Comparison of ENCODE assay signal across 23 cellular contexts in genomic region chr2:45443012-45443411, GRCh38.
"Had no signal": no experiment of that assay in that cellular context is flagged by ENCODE, and none has a peak within 500 bp of the region (broad histone marks: within the 10 kb centered on the region; RNA-seq: fewer than 3 reads in every experiment).

No MANE protein-coding gene starts in this region.

- H3K36me3 Mint-ChIP-seq: mesothelial cell of epicardium had no signal

- H3K36me3 ChIP-seq: colonic mucosa, esophagus squamous epithelium, heart right ventricle, right atrium auricular region, suprapubic skin, tibial nerve had no signal

- H3K9me3 Mint-ChIP-seq: activated T-cell treated with anti-CD3 and anti-CD28 coated beads, Interleukin-2, amount 50 U/mL, for 4 hours; mesothelial cell of epicardium; neural crest cell; stimulated activated naive B cell treated with anti-CD40 and anti-IgM and Interleukin-4, amounts not matched to agents 10 μg/mL and 1 μg/mL and 100 μg/mL, for 72 hours had no signal

- DNase-seq: activated CD4-positive, alpha-beta T cell treated with anti-CD3 and anti-CD28 coated beads, Interleukin-2, amount 50 U/mL, for 1 hour; activated CD8-positive, alpha-beta T cell treated with anti-CD3 and anti-CD28 coated beads for 36 hours; activated T-cell treated with anti-CD3 and anti-CD28 coated beads, Interleukin-2, amount 50 U/mL, for 4 hours; anterior cingulate cortex; body of pancreas; colonic mucosa; effector CD8-positive, alpha-beta T cell; esophagus squamous epithelium; foreskin melanocyte; heart right ventricle; naive thymus-derived CD4-positive, alpha-beta T cell; occipital lobe; stimulated activated CD4-positive, alpha-beta T cell treated with anti-CD3 and anti-CD28 coated beads, Interleukin-1b, Interleukin-23, amount 100 ng/mL, for 48 hours; stimulated activated naive B cell treated with anti-CD40 and anti-IgM and Interleukin-4, amounts not matched to agents 10 μg/mL and 1 μg/mL and 100 μg/mL, for 72 hours had no signal

- H3K9me3 ChIP-seq: body of pancreas, colonic mucosa, esophagus squamous epithelium, heart right ventricle, right atrium auricular region, suprapubic skin, tibial nerve had no signal

- H3K4me1 ChIP-seq: colonic mucosa, esophagus squamous epithelium, heart right ventricle, right atrium auricular region, suprapubic skin had no signal

- H3K4me3 Mint-ChIP-seq: activated CD8-positive, alpha-beta T cell treated with anti-CD3 and anti-CD28 coated beads for 36 hours; activated naive CD8-positive, alpha-beta T cell; activated T-cell treated with anti-CD3 and anti-CD28 coated beads, Interleukin-2, amount 50 U/mL, for 4 hours; activated T-helper 17 cell treated with anti-CD3 and anti-CD28 coated beads, Interleukin-2, amount 50 U/mL, for 72 hours; mesothelial cell of epicardium; naive thymus-derived CD4-positive, alpha-beta T cell; neural crest cell; stimulated activated naive B cell treated with anti-CD40 and anti-IgM and Interleukin-4, amounts not matched to agents 10 μg/mL and 1 μg/mL and 100 μg/mL, for 72 hours had no signal

- H3K27ac ChIP-seq: body of pancreas, colonic mucosa, epithelial cell of prostate, esophagus squamous epithelium, heart right ventricle, right atrium auricular region, suprapubic skin, tibial nerve had no signal

- H3K4me1 Mint-ChIP-seq: neural crest cell had no signal

- H3K4me2 ChIP-seq: smooth muscle cell had no signal

- H3K27me3 ChIP-seq: body of pancreas, colonic mucosa, esophagus squamous epithelium, heart right ventricle, right atrium auricular region, suprapubic skin, tibial nerve had no signal

- H3K4me3 ChIP-seq: body of pancreas, colonic mucosa, esophagus squamous epithelium, heart right ventricle, right atrium auricular region, smooth muscle cell, suprapubic skin, tibial nerve had no signal

- H3K27ac Mint-ChIP-seq: activated CD8-positive, alpha-beta T cell treated with anti-CD3 and anti-CD28 coated beads for 36 hours; activated naive CD8-positive, alpha-beta T cell; activated T-helper 17 cell treated with anti-CD3 and anti-CD28 coated beads, Interleukin-2, amount 50 U/mL, for 72 hours; mesothelial cell of epicardium; stimulated activated naive B cell treated with anti-CD40 and anti-IgM and Interleukin-4, amounts not matched to agents 10 μg/mL and 1 μg/mL and 100 μg/mL, for 72 hours had no signal

- H3K27me3 Mint-ChIP-seq: activated CD8-positive, alpha-beta T cell treated with anti-CD3 and anti-CD28 coated beads for 36 hours; activated naive CD8-positive, alpha-beta T cell; activated T-helper 17 cell treated with anti-CD3 and anti-CD28 coated beads, Interleukin-2, amount 50 U/mL, for 72 hours; naive thymus-derived CD4-positive, alpha-beta T cell; stimulated activated naive B cell treated with anti-CD40 and anti-IgM and Interleukin-4, amounts not matched to agents 10 μg/mL and 1 μg/mL and 100 μg/mL, for 72 hours had no signal

- ATAC-seq: activated CD8-positive, alpha-beta T cell treated with anti-CD3 and anti-CD28 coated beads for 36 hours; activated T-cell treated with anti-CD3 and anti-CD28 coated beads, Interleukin-2, amount 50 U/mL, for 4 hours; activated T-helper 17 cell treated with anti-CD3 and anti-CD28 coated beads, Interleukin-2, amount 50 U/mL, for 72 hours; body of pancreas; heart right ventricle; naive thymus-derived CD4-positive, alpha-beta T cell; stimulated activated naive B cell treated with anti-CD40 and anti-IgM and Interleukin-4, amounts not matched to agents 10 μg/mL and 1 μg/mL and 100 μg/mL, for 72 hours had no signal
